Comparison of ENCODE assay signal across 11 cellular contexts in the genomic region with DNA sequence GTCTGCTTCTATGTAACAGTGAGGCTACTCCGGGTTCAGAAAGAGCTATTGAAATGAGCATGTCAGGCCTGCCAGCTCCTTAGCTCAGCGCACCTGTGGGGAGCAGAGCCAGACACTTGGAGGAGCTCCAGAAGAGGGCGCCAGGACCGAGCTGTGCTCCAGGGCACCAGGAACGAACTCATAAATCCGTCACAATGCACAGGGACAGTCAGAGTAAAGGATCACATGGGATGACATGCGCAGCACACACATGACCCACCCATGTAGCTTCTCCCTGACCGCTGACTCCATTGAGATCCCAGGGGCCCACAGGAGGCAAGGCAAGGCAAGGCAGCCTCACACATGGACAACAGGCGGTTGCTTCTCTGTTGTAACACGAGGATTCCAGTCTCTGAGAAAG. TPM values are rescaled to one million over a fixed set of nuclear protein-coding genes. Genes with fewer than 3 reads are reported as not detected.
A peak's percentile ranks its signal among the peaks of the same experiment; 100 is the strongest.
DNase-seq lines count a peak whose midpoint lies in the region; ATAC-seq and TF ChIP-seq lines count a peak whose summit lies in the region.
"Had no signal": no experiment of that assay in that cellular context is flagged by ENCODE, and none has a peak within 500 bp of the region (broad histone marks: within the 10 kb centered on the region; RNA-seq: fewer than 3 reads in every experiment).

No MANE protein-coding gene starts in this region.

- peak overlapping the region; percentile 13 for H3K4me2 ChIP-seq in SU-DHL-6 (ENCODE audit: low read depth, low read length, poor library complexity, severe bottlenecking)

- peaks cover 4% of the 10 kb centered on the region for H3K79me2 ChIP-seq in SU-DHL-6 (ENCODE audit: insufficient read depth, low read length)

- H3K36me3 ChIP-seq in SU-DHL-6 (ENCODE audit: low read length), result no peaks in the 10 kb centered on the region
- H3K36me3 ChIP-seq: ascending aorta had no signal

- ATAC-seq in foreskin keratinocyte, result peak; percentile 94
- ATAC-seq in omental fat pad (ENCODE audit: low FRiP score), result no peak
- ATAC-seq: heart left ventricle had no signal

- H3K9me2 ChIP-seq in SU-DHL-6 (replicated peaks; ENCODE audit: insufficient read depth, low read length), result no peaks in the 10 kb centered on the region

- H3F3A ChIP-seq in SU-DHL-6 (ENCODE audit: insufficient read depth), result peaks cover 34% of the 10 kb centered on the region

- H3K9me3 ChIP-seq in SU-DHL-6 (ENCODE audit: insufficient read depth, low read length), result no peaks in the 10 kb centered on the region
- H3K9me3 ChIP-seq: ascending aorta, heart left ventricle had no signal

- TF ChIP-seq CTCF in GM12875 (IDR thresholded peaks at IDR 0.05; ENCODE audit: borderline replicate concordance, insufficient read depth, low read depth, low read length), result peak; percentile 66
- peak; percentile 91 for TF ChIP-seq CTCF in SU-DHL-6 (IDR thresholded peaks at IDR 0.05; ENCODE audit: insufficient read depth, low read length, poor library complexity, severe bottlenecking)
- peak; percentile 78 for TF ChIP-seq CTCF in foreskin keratinocyte (conservative IDR thresholded peaks at IDR 0.05)
- no peak for TF ChIP-seq CTCF in omental fat pad (IDR thresholded peaks at IDR 0.05)

- H2AFZ ChIP-seq in SU-DHL-6 (ENCODE audit: low read depth, low read length, severe bottlenecking), result peak overlapping the region; percentile 24

- DNase-seq in 8988T, result peak; percentile 13
- DNase-seq in foreskin keratinocyte, result peak in 1 of 2 donors; percentile 58
- no peak for DNase-seq in activated gamma-delta T cell (lab: John Stamatoyannopoulos, UW)
- DNase-seq in omental fat pad (ENCODE audit: low spot score), result no peak
- no peak for DNase-seq in SW 1271 (lab: John Stamatoyannopoulos, UW)
- no peak for DNase-seq in NCI-H1092 (lab: John Stamatoyannopoulos, UW)
- DNase-seq: heart left ventricle; stimulated activated naive B cell treated with anti-CD40 and anti-IgM and Interleukin-4, amounts not matched to agents 10 μg/mL and 1 μg/mL and 100 μg/mL, for 72 hours had no signal

- H3K27ac ChIP-seq in SU-DHL-6 (ENCODE audit: low read depth, low read length), result peak overlapping the region; percentile 46
- H3K27ac ChIP-seq in foreskin keratinocyte, result no peak overlapping the region
- H3K27ac ChIP-seq: ascending aorta, heart left ventricle had no signal

- no peaks in the 10 kb centered on the region for H3K4me1 ChIP-seq in foreskin keratinocyte
- H3K4me1 ChIP-seq: ascending aorta had no signal

- H3K27me3 ChIP-seq in SU-DHL-6 (ENCODE audit: low read length) (no peaks in the 10 kb centered on the region), foreskin keratinocyte (no peaks in the 10 kb centered on the region)
- H3K27me3 ChIP-seq: ascending aorta, heart left ventricle had no signal

- H3K9ac ChIP-seq in SU-DHL-6 (ENCODE audit: low read length), result peak overlapping the region; percentile 13; the same call in 1 of the 2 replicates

- H4K20me1 ChIP-seq in SU-DHL-6 (ENCODE audit: low read depth, low read length), result no peaks in the 10 kb centered on the region

- H3K4me3 ChIP-seq in GM12875 (ENCODE audit: low read depth, low read length) (no peak overlapping the region), SU-DHL-6 (ENCODE audit: insufficient read depth, low read length, poor library complexity, severe bottlenecking) (no peak overlapping the region)
- H3K4me3 ChIP-seq: ascending aorta, heart left ventricle had no signal

RNA-seq across cellular contexts. Expression of a gene that starts 26.0 kb away (rescaled TPM):
- 34.4 and 37.5 TPM in 2 replicates for total RNA-seq in foreskin keratinocyte
- polyA plus RNA-seq in foreskin keratinocyte, result 22.0 and 22.3 TPM in 2 replicates
- total RNA-seq in omental fat pad, result 10 to 100 TPM; 17.2 to 27.1 (median 19.3) TPM

Comparison
In these comparisons a context has a peak if more than half of its experiments do, and no peak if none do; other contexts are left out.
1. CTCF ChIP-seq: peak in GM12875 (single experiment), SU-DHL-6 (single experiment) and foreskin keratinocyte (single experiment); none in omental fat pad (0 of 3).